8 cellular contexts compared by ENCODE assay signal in the genomic region with DNA sequence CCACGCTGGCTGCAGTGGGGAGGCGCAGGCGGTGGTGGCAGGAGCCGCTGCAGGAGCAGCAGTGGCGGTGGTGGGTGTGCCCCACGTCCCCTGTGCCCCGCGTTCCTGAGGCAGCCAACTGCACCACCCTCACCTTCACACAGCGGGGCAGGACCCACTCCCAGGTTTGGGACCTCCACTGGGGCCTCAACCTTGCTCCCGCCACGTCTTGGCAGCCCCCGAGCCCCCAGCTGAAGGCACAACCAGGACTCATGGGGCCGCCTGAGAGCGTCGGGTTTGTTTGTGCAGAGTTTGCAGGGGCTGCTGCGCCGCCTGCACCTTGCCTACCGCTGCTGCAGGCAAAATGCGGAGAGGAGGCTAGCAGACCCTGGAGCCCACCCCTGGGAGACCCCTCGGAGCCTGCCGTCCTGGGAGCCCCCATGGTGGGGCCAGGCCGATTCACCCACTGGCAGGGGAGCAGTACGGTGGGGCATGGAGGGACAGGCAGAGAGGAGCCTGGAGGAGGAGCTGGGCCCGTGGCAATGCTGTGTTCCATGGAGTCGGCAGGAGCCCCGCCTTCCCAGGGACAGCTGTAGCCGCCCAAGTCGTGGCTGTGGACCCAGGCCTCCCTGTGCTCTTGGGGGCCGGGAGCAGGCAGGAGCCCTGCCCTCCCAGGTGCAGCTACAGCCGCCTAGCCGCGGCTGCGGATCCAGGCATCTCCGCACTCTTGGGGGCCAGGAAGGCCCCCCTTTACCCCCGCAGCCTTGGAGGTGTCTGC. TPM values are rescaled to one million over a fixed set of nuclear protein-coding genes. Genes with fewer than 3 reads are reported as not detected.
DNase-seq lines count a peak whose midpoint lies in the region; ATAC-seq lines count a peak whose summit lies in the region.

No MANE protein-coding gene starts in this region.

- H3K27ac Mint-ChIP-seq in activated T-helper 2 cell treated with anti-CD3 and anti-CD28 coated beads, Interferon-gamma antibody, Interleukin-2, Interleukin-4, amounts not matched to agents 10 μg/mL and 5 μg/mL and 100 μg/mL, durations not matched to agents 14 hours and 24 hours and 36 hours, result no peak overlapping the region

- H3K4me1 Mint-ChIP-seq in activated T-helper 2 cell treated with anti-CD3 and anti-CD28 coated beads, Interferon-gamma antibody, Interleukin-2, Interleukin-4, amounts not matched to agents 10 μg/mL and 5 μg/mL and 100 μg/mL, durations not matched to agents 14 hours and 24 hours and 36 hours (ENCODE audit: low read depth), result peaks cover 15% of the 10 kb centered on the region

- H3K4me3 ChIP-seq in skin epidermis, result peak overlapping the region; percentile 16 to 44 (median 36)

- peaks cover 43% of the 10 kb centered on the region for H3K27me3 Mint-ChIP-seq in activated T-helper 2 cell treated with anti-CD3 and anti-CD28 coated beads, Interferon-gamma antibody, Interleukin-2, Interleukin-4, amounts not matched to agents 10 μg/mL and 5 μg/mL and 100 μg/mL, durations not matched to agents 14 hours and 24 hours and 36 hours (ENCODE audit: low read depth)

- H3K4me3 Mint-ChIP-seq in activated T-helper 2 cell treated with anti-CD3 and anti-CD28 coated beads, Interferon-gamma antibody, Interleukin-2, Interleukin-4, amounts not matched to agents 10 μg/mL and 5 μg/mL and 100 μg/mL, durations not matched to agents 14 hours and 24 hours and 36 hours (ENCODE audit: low read depth), result peak overlapping the region; percentile 2

- H3K36me3 Mint-ChIP-seq in activated T-helper 2 cell treated with anti-CD3 and anti-CD28 coated beads, Interferon-gamma antibody, Interleukin-2, Interleukin-4, amounts not matched to agents 10 μg/mL and 5 μg/mL and 100 μg/mL, durations not matched to agents 14 hours and 24 hours and 36 hours (ENCODE audit: low read depth), result no peaks in the 10 kb centered on the region

- no peaks in the 10 kb centered on the region for H3K9me3 Mint-ChIP-seq in activated T-helper 2 cell treated with anti-CD3 and anti-CD28 coated beads, Interferon-gamma antibody, Interleukin-2, Interleukin-4, amounts not matched to agents 10 μg/mL and 5 μg/mL and 100 μg/mL, durations not matched to agents 14 hours and 24 hours and 36 hours

- peak in 4 of 6 experiments; percentile 12 to 57 (median 22) for DNase-seq in stimulated activated naive CD4-positive, alpha-beta T cell (lab: John Stamatoyannopoulos, UW)
- no peak for DNase-seq in stimulated activated naive CD4-positive, alpha-beta T cell treated with Interleukin-2 at 50 U/mL for 16 hours (lab: John Stamatoyannopoulos, UW)
- no peak for DNase-seq in activated T-helper 2 cell treated with anti-CD3 and anti-CD28 coated beads, Interferon-gamma antibody, Interleukin-2, Interleukin-4, amounts not matched to agents 10 μg/mL and 5 μg/mL and 100 μg/mL, durations not matched to agents 14 hours and 24 hours and 36 hours (ENCODE audit: low spot score)
- DNase-seq in hepatic stellate cell (ENCODE audit: low spot score) (peak; percentile 22), GF-D8 (lab: John Stamatoyannopoulos, UW) (no peak)
- no peak for DNase-seq in central memory CD4-positive, alpha-beta T cell

- ATAC-seq in GM21423 (IDR thresholded peaks at IDR 0.05; ENCODE audit: unreplicated experiment), result no peak

- peak overlapping the region in 18 of 21 experiments; percentile 10 to 81 (median 56) for H3K27ac ChIP-seq in skin epidermis

- intact Hi-C loops in activated T-helper 2 cell treated with anti-CD3 and anti-CD28 coated beads, Interferon-gamma antibody, Interleukin-2, Interleukin-4, amounts not matched to agents 10 μg/mL and 5 μg/mL and 100 μg/mL, durations not matched to agents 14 hours and 24 hours and 36 hours (cut with micrococcal nuclease), result no loop called here

RNA-seq across cellular contexts. Expression of a gene that starts 14.7 kb away (rescaled TPM):
- total RNA-seq in activated T-helper 2 cell treated with anti-CD3 and anti-CD28 coated beads, Interferon-gamma antibody, Interleukin-2, Interleukin-4, amounts not matched to agents 10 μg/mL and 5 μg/mL and 100 μg/mL, durations not matched to agents 14 hours and 24 hours and 36 hours, result 0.23 and 0.25 TPM in 2 replicates

Comparison
In these comparisons a context has a peak if more than half of its experiments do, and no peak if none do; other contexts are left out.
1. DNase-seq: peak in stimulated activated naive CD4-positive, alpha-beta T cell (4 of 6) and hepatic stellate cell (single experiment); none in stimulated activated naive CD4-positive, alpha-beta T cell treated with Interleukin-2 at 50 U/mL for 16 hours (single experiment), activated T-helper 2 cell treated with anti-CD3 and anti-CD28 coated beads, Interferon-gamma antibody, Interleukin-2, Interleukin-4, amounts not matched to agents 10 μg/mL and 5 μg/mL and 100 μg/mL, durations not matched to agents 14 hours and 24 hours and 36 hours (single experiment), central memory CD4-positive, alpha-beta T cell (single experiment) and GF-D8 (single experiment).